21 cellular contexts compared by ENCODE assay signal in genomic region chr2:74947703-74948102, GRCh38. TPM values are rescaled to one million over a fixed set of nuclear protein-coding genes. Genes with fewer than 3 reads are reported as not detected.
DNase-seq lines count a peak whose midpoint lies in the region; ATAC-seq, FAIRE-seq and TF ChIP-seq lines count a peak whose summit lies in the region.
"Had no signal": no experiment of that assay in that cellular context is flagged by ENCODE, and none has a peak within 500 bp of the region (broad histone marks: within the 10 kb centered on the region; RNA-seq: fewer than 3 reads in every experiment).

No MANE protein-coding gene starts in this region.

- H3K4me3 ChIP-seq in HUES6 (ENCODE audit: low read depth, low read length) (0 out of 2 replicates have a peak overlapping the region, but pooled peaks have one; percentile 11), GM12878 (no peak overlapping the region)
- H3K4me3 ChIP-seq: MG63 had no signal

- H3K4me1 ChIP-seq in HUES6 (ENCODE audit: control insufficient read depth, insufficient read depth, low read length): peaks cover 4% of the 10 kb centered on the region; the same call in 1 of the 2 replicates
- H3K4me1 ChIP-seq in GM12878 (ENCODE audit: control insufficient read depth, insufficient read depth, low read length): peaks cover 8% of the 10 kb centered on the region

- peak; percentile 6 for DNase-seq in NCI-H2029 (lab: John Stamatoyannopoulos, UW)
- no peak for DNase-seq in NCI-H2029 treated with DMSO at 0.1 percent for 48 hours (lab: John Stamatoyannopoulos, UW)
- DNase-seq in GM12878 (ENCODE audit: low read depth, low spot score): no peak
- DNase-seq in iPS-NIHi7 (ENCODE audit: extremely low spot score): peak; percentile 34
- no peak for DNase-seq in mesenteric fat pad (ENCODE audit: low spot score)
- DNase-seq in G401 (ENCODE audit: low spot score): no peak
- DNase-seq: 8988T, COR-L47, GDM1, MG63, NCI-H1105 treated with DMSO at 0.1 percent for 48 hours, NCI-H2081, NCI-H226, NCI-H526, SK-N-SH had no signal

- H3K9me3 ChIP-seq in HUES6 (ENCODE audit: control insufficient read depth, insufficient read depth, low read depth, low read length) (peaks cover 17% of the 10 kb centered on the region), GM12878 (replicated peaks; ENCODE audit: control insufficient read depth, insufficient read depth, low read length) (peaks cover 7% of the 10 kb centered on the region; the same call in 1 of the 3 replicates)
- H3K9me3 ChIP-seq: SK-N-SH had no signal

- H3K36me3 ChIP-seq in HUES6 (ENCODE audit: control insufficient read depth, insufficient read depth, low read length) (no peaks in the 10 kb centered on the region), GM12878 (ENCODE audit: control insufficient read depth in 2 of 2, insufficient read depth in 2 of 2, low read length in 1 of 2) (no peaks in the 10 kb centered on the region)
- H3K36me3 ChIP-seq: MG63 had no signal

- POLR2A ChIA-PET in GM12878 (lab: Charles Lee): no interaction called here

- ATAC-seq in GM12878 (no peak), GM21576 (IDR thresholded peaks at IDR 0.05; ENCODE audit: unreplicated experiment) (no peak)
- ATAC-seq: Panc1, Right ventricle myocardium inferior had no signal

- no peak for TF ChIP-seq POLR2A in GM12878 (IDR thresholded peaks at IDR 0.05; ENCODE audit: low read depth, low read length)

- H3K79me2 ChIP-seq in GM12878 (ENCODE audit: control insufficient read depth, insufficient read depth, low read length): no peaks in the 10 kb centered on the region; the same call in 1 of the 2 replicates

- no peak for FAIRE-seq in GM12878 (lab: Jason Lieb, UNC)
- FAIRE-seq: H54 had no signal

- BruUV-seq in GM12878 (replicated peaks; lab: Mats Ljungman, UMichigan): no TSS peak

- SMC1A ChIA-PET in GM12878 (lab: Charles Lee; ENCODE audit: uncharacterized antibody, unreplicated experiment): no interaction called here

- TF ChIP-seq EP300 in GM12878 (IDR thresholded peaks at IDR 0.05; ENCODE audit: borderline replicate concordance in 1 of 2, control insufficient read depth in 1 of 2, low read depth in 2 of 2, low read length in 2 of 2): no peak

- TF ChIP-seq RAD21 in GM12878 (IDR thresholded peaks at IDR 0.05; ENCODE audit: insufficient read depth, low read depth, low read length): no peak

- in situ Hi-C loops in GM12878 (cut with MboI): no loop called here
- in situ Hi-C loops in G401 (cut with HindIII; ENCODE audit: low sequenced_read_pairs): no loop called here

- H3K27me3 ChIP-seq in HUES6 (ENCODE audit: control insufficient read depth, insufficient read depth, low read length) (no peaks in the 10 kb centered on the region), GM12878 (replicated peaks in 1 of 2; ENCODE audit: control insufficient read depth in 2 of 2, insufficient read depth in 2 of 2, low read length in 1 of 2) (no peaks in the 10 kb centered on the region)
- H3K27me3 ChIP-seq: MG63 had no signal

- H2AFZ ChIP-seq in GM12878 (ENCODE audit: control insufficient read depth, low read depth, low read length): no peak overlapping the region

- H3K27ac ChIP-seq in HUES6 (ENCODE audit: low read depth, low read length): no peak overlapping the region
- H3K27ac ChIP-seq in GM12878 (ENCODE audit: control insufficient read depth, insufficient read depth): no peak overlapping the region
- H3K27ac ChIP-seq: C4-2B had no signal

- H3K9ac ChIP-seq in HUES6 (ENCODE audit: low read length) (no peak overlapping the region), GM12878 (ENCODE audit: control insufficient read depth, insufficient read depth, low read length) (no peak overlapping the region)
- H3K9ac ChIP-seq: SK-N-SH had no signal

- TF ChIP-seq CTCF in GM12878 (IDR thresholded peaks at IDR 0.05 in 2 of 3, conservative IDR thresholded peaks at IDR 0.05 in 1 of 3; ENCODE audit: control insufficient read depth in 2 of 3, extremely low read depth in 1 of 3, insufficient read depth in 1 of 3, low read depth in 3 of 3, low read length in 3 of 3): no peak

- H4K20me1 ChIP-seq in GM12878 (ENCODE audit: control insufficient read depth, insufficient read depth): no peaks in the 10 kb centered on the region

- 87% methylated on average over 4 of the region's 4 CpGs for WGBS in GM12878 (ENCODE audit: insufficient coverage, insufficient replicate concordance, low lambda C conversion rate, missing lambda C conversion rate)

- H3K4me2 ChIP-seq in GM12878 (ENCODE audit: control insufficient read depth, insufficient read depth): no peak overlapping the region
- H3K4me2 ChIP-seq: SK-N-SH had no signal

- intact Hi-C loops in GM12878 (cut with micrococcal nuclease; ENCODE audit: unreplicated experiment): no loop called here

- RAD21 ChIA-PET in GM12878 (lab: Charles Lee; ENCODE audit: unreplicated experiment): no interaction called here

- CTCF ChIA-PET in GM12878 (lab: Yijun Ruan, JAX): no interaction called here

TF ChIP-seq in GM12878, 131 proteins besides CTCF, POLR2A, EP300 and RAD21:
- TF ChIP-seq PBX3 (IDR thresholded peaks at IDR 0.05; ENCODE audit: insufficient replicate concordance, low read depth, low read length) (no peak), TCF12 (IDR thresholded peaks at IDR 0.05; ENCODE audit: low read depth, low read length) (no peak), SRF (IDR thresholded peaks at IDR 0.05; ENCODE audit: low read depth in 2 of 2, low read length in 2 of 2) (peak; percentile 46 to 69; a peak in 3 of 4 replicates), TBL1XR1 (IDR thresholded peaks at IDR 0.05; ENCODE audit: low read depth, low read length) (no peak), NKRF (conservative IDR thresholded peaks at IDR 0.05) (no peak), MTA3 (IDR thresholded peaks at IDR 0.05; ENCODE audit: borderline replicate concordance, low read length) (no peak), RBBP5 (conservative IDR thresholded peaks at IDR 0.05) (no peak)
TF ChIP-seq in GM12878: peak in this region for 1.

RNA-seq across cellular contexts. Expression of gene POLE4, which starts 10.7 kb away (rescaled TPM):
- total RNA-seq in GM12878 (2013; cell fraction: nucleolus; rRNA removed): 27.5 and 34.0 TPM in 2 replicates
- total RNA-seq in GM12878 (2014; rRNA removed) (46.8 and 47.0 TPM in 2 replicates), GM12878 (2014; rRNA removed; fragmentation: Illumina TruSeq; extraction: Trizol) (46.7 and 49.0 TPM in 2 replicates), GM12878 (2021) (75.8 and 78.9 TPM in 2 replicates), mesenteric fat pad (66.4 TPM)
- 62.9 TPM for polyA plus RNA-seq in GM12878 (2011; ENCODE audit: low read depth)
- polyA plus RNA-seq in GM12878 (2011; rRNA removed) (112 and 129 TPM in 2 replicates), GM12878 (2014; fragmentation: Illumina TruSeq; extraction: Trizol) (38.5 and 43.9 TPM in 2 replicates), GM12878 (2014; fragmentation: Nextera tagmentation; extraction: Ambion mirVana) (10 to 100 TPM; 48.8 to 86.2 TPM), GM12878 (2014; rRNA removed) (57.8 and 69.5 TPM in 2 replicates), GM12878 (2016; fragmentation: Nextera tagmentation; extraction: Ambion mirVana) (100 to 1,000 TPM; 210 to 221 TPM)
- 51.8 and 53.5 TPM in 2 replicates for polyA plus RNA-seq in GM12878 (2011; cell fraction: cytosol; rRNA removed)
- polyA plus RNA-seq in GM12878 (2011; cell fraction: nucleus; rRNA removed): 23.7 and 26.3 TPM in 2 replicates
- 44.8 and 64.0 TPM in 2 replicates for polyA plus RNA-seq in GM12878 (2012)
- polyA minus RNA-seq in GM12878 (2011; rRNA and poly(A)+ RNA removed): 10.5 and 10.9 TPM in 2 replicates
- 14.0 and 18.2 TPM in 2 replicates for polyA minus RNA-seq in GM12878 (2011; cell fraction: cytosol; rRNA and poly(A)+ RNA removed)
- 11.8 and 30.4 TPM in 2 replicates for polyA minus RNA-seq in GM12878 (2011; cell fraction: nucleus; rRNA and poly(A)+ RNA removed)
- total RNA-seq in G401 (2014; rRNA removed; shearing (Covaris generic)): 52.2 and 59.5 TPM in 2 replicates

Comparison
In these comparisons a context has a peak if more than half of its experiments do, and no peak if none do; other contexts are left out.
1. DNase-seq: peak in NCI-H2029 (single experiment) and iPS-NIHi7 (single experiment); none in NCI-H2029 treated with DMSO at 0.1 percent for 48 hours (single experiment), GM12878 (single experiment), mesenteric fat pad (single experiment) and G401 (single experiment).